In genomic region chrX:18983711-18984380, GRCh38 we compare ENCODE assay signal across 8 cellular contexts. TPM values are rescaled to one million over a fixed set of nuclear protein-coding genes. Genes with fewer than 3 reads are reported as not detected.
A peak's percentile ranks its signal among the peaks of the same experiment; 100 is the strongest.
DNase-seq lines count a peak whose midpoint lies in the region; ATAC-seq, FAIRE-seq and TF ChIP-seq lines count a peak whose summit lies in the region.

Gene PHKA2 (minus strand): TSS chrX:18984114. CDS start chrX:18983932, 182 bp downstream.

- peaks cover 0 to 14% (median 0%) of the 10 kb centered on the region in 11 experiments; a peak in 6 of 22 replicates for H3K9me3 ChIP-seq in BLaER1 treated with 17β-estradiol and CSF1 and Interleukin-3, amounts not matched to agents 10 nM and 100 nM (replicated peaks in 1 of 11)
- H3K9me3 ChIP-seq in GM12878 (replicated peaks; ENCODE audit: control insufficient read depth, insufficient read depth, low read length) (no peaks in the 10 kb centered on the region), iPS-15b (ENCODE audit: control insufficient read depth, insufficient read depth, low read length) (no peaks in the 10 kb centered on the region), gastrocnemius medialis (no peaks in the 10 kb centered on the region)

- in situ Hi-C loops in GM12878 (cut with MboI) (no loop called here), gastrocnemius medialis (cut with MboI; ENCODE audit: low sequenced_read_pairs in 4 of 4) (loop anchor here in 2 of 4 donors (25.0 kb wide), 1 partner anchor 353 kb away; the partner anchor contains the start of gene PDHA1 (in 2 of the 2))

- no peaks in the 10 kb centered on the region for H3K36me3 ChIP-seq in BLaER1 treated with 17β-estradiol and CSF1 and Interleukin-3, amounts not matched to agents 10 nM and 100 nM
- H3K36me3 ChIP-seq in GM12878 (ENCODE audit: control insufficient read depth in 2 of 2, insufficient read depth in 2 of 2, low read length in 1 of 2) (no peaks in the 10 kb centered on the region), iPS-15b (ENCODE audit: control insufficient read depth, insufficient read depth, low read length) (no peaks in the 10 kb centered on the region), gastrocnemius medialis (no peaks in the 10 kb centered on the region)

- SMC1A ChIA-PET in GM12878 (lab: Charles Lee; ENCODE audit: uncharacterized antibody, unreplicated experiment) = no interaction called here

- no peak for TF ChIP-seq CTCF in GM12878 (IDR thresholded peaks at IDR 0.05 in 2 of 3, conservative IDR thresholded peaks at IDR 0.05 in 1 of 3; ENCODE audit: control insufficient read depth in 2 of 3, extremely low read depth in 1 of 3, insufficient read depth in 1 of 3, low read depth in 3 of 3, low read length in 3 of 3)
- no peak for TF ChIP-seq CTCF in gastrocnemius medialis (IDR thresholded peaks at IDR 0.05 in 4 of 5, conservative IDR thresholded peaks at IDR 0.05 in 1 of 5)

- WGBS in GM12878 (ENCODE audit: insufficient coverage, insufficient replicate concordance, low lambda C conversion rate, missing lambda C conversion rate) = 41% methylated on average over 29 of the region's 63 CpGs

- RAD21 ChIA-PET in GM12878 (lab: Charles Lee; ENCODE audit: unreplicated experiment) = interaction anchor here (0.6 kb wide), 1 partner anchor 361 kb away, joined by 3 read pairs; no protein-coding TSS in a partner anchor

- H3K27me3 ChIP-seq in BLaER1 treated with 17β-estradiol and CSF1 and Interleukin-3, amounts not matched to agents 10 nM and 100 nM = peaks cover 14 to 74% (median 61%) of the 10 kb centered on the region in 11 experiments; a peak in 21 of 22 replicates
- H3K27me3 ChIP-seq in GM12878 (replicated peaks in 1 of 2; ENCODE audit: control insufficient read depth in 2 of 2, insufficient read depth in 2 of 2, low read length in 1 of 2) = no peaks in the 10 kb centered on the region
- no peaks in the 10 kb centered on the region for H3K27me3 ChIP-seq in iPS-15b (ENCODE audit: control insufficient read depth, insufficient read depth, low read length)
- no peaks in the 10 kb centered on the region for H3K27me3 ChIP-seq in gastrocnemius medialis

- POLR2A ChIA-PET in GM12878 (lab: Charles Lee) = no interaction called here

- peak within 1 kb of the TSS; percentile 62 to 78 (median 72) for H3K4me3 ChIP-seq in BLaER1 treated with 17β-estradiol and CSF1 and Interleukin-3, amounts not matched to agents 10 nM and 100 nM
- H3K4me3 ChIP-seq in GM12878 (peak within 1 kb of the TSS; percentile 75), iPS-15b (ENCODE audit: low read depth, low read length) (peak within 1 kb of the TSS; percentile 76), gastrocnemius medialis (peak within 1 kb of the TSS; percentile 73 to 86 (median 76))

- ATAC-seq in GM19023 (IDR thresholded peaks at IDR 0.05; ENCODE audit: unreplicated experiment) (peak; percentile 52), HG03175 (IDR thresholded peaks at IDR 0.05; ENCODE audit: unreplicated experiment) (peak; percentile 45), GM12878 (peak; percentile 77), gastrocnemius medialis (peak; percentile 65 to 67)

- H2AFZ ChIP-seq in GM12878 (ENCODE audit: control insufficient read depth, low read depth, low read length) = peak within 1 kb of the TSS; percentile 89

- peak within 1 kb of the TSS; percentile 88 to 95 (median 93) for H3K27ac ChIP-seq in BLaER1 treated with 17β-estradiol and CSF1 and Interleukin-3, amounts not matched to agents 10 nM and 100 nM
- H3K27ac ChIP-seq in GM12878 (ENCODE audit: control insufficient read depth, insufficient read depth) (peak within 1 kb of the TSS; percentile 80), gastrocnemius medialis (peak within 1 kb of the TSS; percentile 88 to 96 (median 92))

- peak; percentile 27; the same call in 1 of the 2 replicates for TF ChIP-seq POLR2A in Raji (IDR thresholded peaks at IDR 0.05; ENCODE audit: insufficient read depth, low read depth, low read length)
- TF ChIP-seq POLR2A in GM12878 (IDR thresholded peaks at IDR 0.05; ENCODE audit: low read depth, low read length) = peak; percentile 64; the same call in 1 of the 2 replicates
- TF ChIP-seq POLR2A in gastrocnemius medialis (IDR thresholded peaks at IDR 0.05) = no peak

- no peak for FAIRE-seq in GM12878 (lab: Jason Lieb, UNC)

- H3K79me2 ChIP-seq in GM12878 (ENCODE audit: control insufficient read depth, insufficient read depth, low read length) = peaks cover 10% of the 10 kb centered on the region

- no peak for TF ChIP-seq RAD21 in GM12878 (IDR thresholded peaks at IDR 0.05; ENCODE audit: insufficient read depth, low read depth, low read length)

- peak within 1 kb of the TSS; percentile 83 to 95 (median 91) for H3K9ac ChIP-seq in BLaER1 treated with 17β-estradiol and CSF1 and Interleukin-3, amounts not matched to agents 10 nM and 100 nM
- H3K9ac ChIP-seq in GM12878 (ENCODE audit: control insufficient read depth, insufficient read depth, low read length) (peak within 1 kb of the TSS; percentile 76), iPS-15b (ENCODE audit: low read depth, low read length) (peak within 1 kb of the TSS; percentile 70)

- H3K4me2 ChIP-seq in BLaER1 treated with 17β-estradiol and CSF1 and Interleukin-3, amounts not matched to agents 10 nM and 100 nM = peak within 1 kb of the TSS; percentile 58 to 91 (median 82)
- peak within 1 kb of the TSS; percentile 69 for H3K4me2 ChIP-seq in GM12878 (ENCODE audit: control insufficient read depth, insufficient read depth)

- peaks cover 0 to 38% (median 10%) of the 10 kb centered on the region in 11 experiments; a peak in 10 of 22 replicates for H4K20me1 ChIP-seq in BLaER1 treated with 17β-estradiol and CSF1 and Interleukin-3, amounts not matched to agents 10 nM and 100 nM
- no peaks in the 10 kb centered on the region for H4K20me1 ChIP-seq in GM12878 (ENCODE audit: control insufficient read depth, insufficient read depth)

- BruUV-seq in GM12878 (replicated peaks; lab: Mats Ljungman, UMichigan) = no TSS peak

- intact Hi-C loops in GM12878 (cut with micrococcal nuclease; ENCODE audit: unreplicated experiment) (loop anchor here (5.0 kb wide), 1 partner anchor 312 kb away; the partner anchor contains the start of gene RS1), gastrocnemius medialis (cut with DNase I; ENCODE audit: low total_unique reads) (loop anchor here (10.0 kb wide), 3 partner anchors 361 to 1271 kb away; partner anchors contain the start of genes CDKL5 and PDHA1)

- DNase-seq in GM12878 (ENCODE audit: low read depth, low spot score) (no peak), gastrocnemius medialis (peak; percentile 4 to 31), NCI-H2107 (lab: John Stamatoyannopoulos, UW) (no peak)

- peaks cover 14 to 37% (median 29%) of the 10 kb centered on the region in 10 experiments for H3K4me1 ChIP-seq in BLaER1 treated with 17β-estradiol and CSF1 and Interleukin-3, amounts not matched to agents 10 nM and 100 nM
- H3K4me1 ChIP-seq in GM12878 (ENCODE audit: control insufficient read depth, insufficient read depth, low read length) = no peaks in the 10 kb centered on the region; the same call in 1 of the 2 replicates
- H3K4me1 ChIP-seq in iPS-15b (ENCODE audit: control insufficient read depth, insufficient read depth, low read length) = no peaks in the 10 kb centered on the region
- peaks cover 5 to 10% of the 10 kb centered on the region in 2 donors for H3K4me1 ChIP-seq in gastrocnemius medialis

- CTCF ChIA-PET in GM12878 (lab: Yijun Ruan, JAX) = no interaction called here

- no peak for TF ChIP-seq EP300 in GM12878 (IDR thresholded peaks at IDR 0.05; ENCODE audit: borderline replicate concordance in 1 of 2, control insufficient read depth in 1 of 2, low read depth in 2 of 2, low read length in 2 of 2)

TF ChIP-seq in GM12878, 131 proteins besides CTCF, POLR2A, EP300 and RAD21 (continues in another document):
- TF ChIP-seq MYB (IDR thresholded peaks at IDR 0.05; ENCODE audit: borderline replicate concordance, low read depth, low read length) (no peak), NFXL1 (IDR thresholded peaks at IDR 0.05; ENCODE audit: borderline replicate concordance) (no peak), EGR1 (IDR thresholded peaks at IDR 0.05; ENCODE audit: borderline replicate concordance in 1 of 2, low read depth in 2 of 2, low read length in 2 of 2) (peak in 1 of 2 experiments; percentile 39; a peak in 1 of 3 replicates), ATF7 (IDR thresholded peaks at IDR 0.05; ENCODE audit: low read depth) (no peak), SMAD1 (IDR thresholded peaks at IDR 0.05; ENCODE audit: low read depth, partially characterized antibody) (no peak), RCOR1 (conservative IDR thresholded peaks at IDR 0.05; ENCODE audit: low read depth, low read length) (no peak)

RNA-seq across cellular contexts. Expression of gene PHKA2, which starts in this region (rescaled TPM):
- 95.4 and 95.7 TPM in 2 replicates for total RNA-seq in GM12878 (2013; cell fraction: nucleolus; rRNA removed)
- total RNA-seq in GM12878 (2014; rRNA removed) (15.6 and 17.5 TPM in 2 replicates), GM12878 (2014; rRNA removed; fragmentation: Illumina TruSeq; extraction: Trizol) (13.1 and 15.9 TPM in 2 replicates), GM12878 (2021) (22.7 and 25.6 TPM in 2 replicates), gastrocnemius medialis (10 to 100 TPM in 2 of 4 donors, 1 to 10 TPM in 2; 4.6 to 20.6 (median 11.0) TPM)
- 10.3 TPM for polyA plus RNA-seq in GM12878 (2011; ENCODE audit: low read depth)
- polyA plus RNA-seq in GM12878 (2011; rRNA removed) (18.9 and 25.0 TPM in 2 replicates), GM12878 (2014; fragmentation: Illumina TruSeq; extraction: Trizol) (12.3 and 17.2 TPM in 2 replicates), GM12878 (2014; fragmentation: Nextera tagmentation; extraction: Ambion mirVana) (1 to 10 TPM; 1.4 to 5.3 TPM), GM12878 (2014; rRNA removed) (21.4 and 21.8 TPM in 2 replicates), GM12878 (2016; fragmentation: Nextera tagmentation; extraction: Ambion mirVana) (10 to 100 TPM; 11.8 to 13.6 TPM)
- polyA plus RNA-seq in GM12878 (2011; cell fraction: cytosol; rRNA removed) = 21.7 and 29.7 TPM in 2 replicates
- polyA plus RNA-seq in GM12878 (2011; cell fraction: nucleus; rRNA removed) = 195 and 255 TPM in 2 replicates
- 14.8 and 19.0 TPM in 2 replicates for polyA plus RNA-seq in GM12878 (2012)
- 33.9 and 47.1 TPM in 2 replicates for polyA minus RNA-seq in GM12878 (2011; rRNA and poly(A)+ RNA removed)
- polyA minus RNA-seq in GM12878 (2011; cell fraction: cytosol; rRNA and poly(A)+ RNA removed) = 11.2 and 16.4 TPM in 2 replicates
- 61.9 and 83.0 TPM in 2 replicates for polyA minus RNA-seq in GM12878 (2011; cell fraction: nucleus; rRNA and poly(A)+ RNA removed)

Comparison
In these comparisons a context has a peak if more than half of its experiments do, and no peak if none do; other contexts are left out.
1. POLR2A ChIP-seq: peak in Raji (single experiment) and GM12878 (single experiment); none in gastrocnemius medialis (0 of 2).
2. DNase-seq: peak in gastrocnemius medialis (2 of 2); none in GM12878 (single experiment) and NCI-H2107 (single experiment).
3. Peak in every context shown above with its lines, with median percentiles within 50 percentile points of each other: H3K27ac ChIP-seq, H3K4me3 ChIP-seq, H3K9ac ChIP-seq and ATAC-seq.